In genomic region chr16:87324411-87325275, GRCh38 we compare ENCODE assay signal across 8 cellular contexts. TPM values are rescaled to one million over a fixed set of nuclear protein-coding genes. Genes with fewer than 3 reads are reported as not detected.
DNase-seq lines count a peak whose midpoint lies in the region; ATAC-seq, FAIRE-seq and TF ChIP-seq lines count a peak whose summit lies in the region.

No MANE protein-coding gene starts in this region.

- peaks cover 53% of the 10 kb centered on the region for H3K36me3 Mint-ChIP-seq in Caco-2 (ENCODE audit: insufficient read depth, unreplicated experiment)

- peak; percentile 79 for FAIRE-seq in H1 (lab: Jason Lieb, UNC)

- no peak overlapping the region for H3K4me3 ChIP-seq in Caco-2 (ENCODE audit: low read depth, low read length)
- H3K4me3 ChIP-seq in H1 (ENCODE audit: extremely low read depth in 1 of 4, insufficient read depth in 2 of 4, low read depth in 3 of 4, low read length in 4 of 4): no peak overlapping the region
- H3K4me3 ChIP-seq in tibial artery: no peak overlapping the region

- no peak overlapping the region for H2BK5ac ChIP-seq in H1 (ENCODE audit: low read depth, low read length)

- intact Hi-C loops in Caco-2 (cut with micrococcal nuclease; ENCODE audit: unreplicated experiment) (no loop called here), tibial artery (cut with DNase I; ENCODE audit: low total_unique reads) (no loop called here)

- ATAC-seq in GM19035 (IDR thresholded peaks at IDR 0.05; ENCODE audit: unreplicated experiment): no peak

- no peak for TF ChIP-seq POLR2A in H1 (IDR thresholded peaks at IDR 0.05; ENCODE audit: control extremely low read depth in 1 of 2, low read depth in 2 of 2, low read length in 2 of 2)

- peak overlapping the region; percentile 50; the same call in 1 of the 2 replicates for H2BK12ac ChIP-seq in H1 (ENCODE audit: low read depth, low read length)

- peaks cover 4 to 5% of the 10 kb centered on the region in 2 experiments for H4K20me1 ChIP-seq in H1 (replicated peaks in 1 of 2; ENCODE audit: control insufficient read depth in 1 of 2, insufficient read depth in 2 of 2, low read length in 2 of 2)

- no peak overlapping the region for H3K4me3 Mint-ChIP-seq in Caco-2 (ENCODE audit: unreplicated experiment)

- no peaks in the 10 kb centered on the region for H3K4me1 Mint-ChIP-seq in Caco-2 (ENCODE audit: low read depth, unreplicated experiment)

- no peak overlapping the region for H2AFZ ChIP-seq in H1 (ENCODE audit: low read length)

- H2BK20ac ChIP-seq in H1 (ENCODE audit: low read length): no peak overlapping the region

- no peak for TF ChIP-seq EP300 in H1 (IDR thresholded peaks at IDR 0.05; ENCODE audit: borderline replicate concordance in 1 of 2, low read depth in 2 of 2, low read length in 2 of 2)

- no peak overlapping the region for H4K5ac ChIP-seq in H1 (ENCODE audit: insufficient read length, low read depth, low read length)

- H2BK120ac ChIP-seq in H1 (replicated peaks; ENCODE audit: low read depth, low read length): no peak overlapping the region

- H4K91ac ChIP-seq in H1 (replicated peaks; ENCODE audit: insufficient read length, low read length): no peak overlapping the region

- H4K8ac ChIP-seq in H1 (ENCODE audit: extremely low read depth, insufficient read depth, low read length): peak overlapping the region; percentile 3; the same call in 1 of the 2 replicates

- no TSS peak for BruUV-seq in Caco-2 (replicated peaks; lab: Mats Ljungman, UMichigan)

- TF ChIP-seq CTCF in Caco-2 (IDR thresholded peaks at IDR 0.05; ENCODE audit: insufficient read depth in 1 of 2, low read depth in 1 of 2, low read length in 1 of 2, severe bottlenecking in 1 of 2, unreplicated experiment in 1 of 2): peak; percentile 95 to 96
- TF ChIP-seq CTCF in H1 (IDR thresholded peaks at IDR 0.05; ENCODE audit: control extremely low read depth in 1 of 3, insufficient read depth in 1 of 3, low read depth in 1 of 3, low read length in 3 of 3): peak; percentile 64 to 88 (median 85)
- peak; percentile 60 to 82 for TF ChIP-seq CTCF in tibial artery (IDR thresholded peaks at IDR 0.05)

- no peaks in the 10 kb centered on the region for H3K27me3 Mint-ChIP-seq in Caco-2 (ENCODE audit: insufficient read depth, unreplicated experiment)

- H2AK5ac ChIP-seq in H1 (ENCODE audit: low read depth, low read length): no peak overlapping the region

- H3K4me1 ChIP-seq in Caco-2 (no peaks in the 10 kb centered on the region; the same call in 1 of the 2 replicates), H1 (replicated peaks in 1 of 4; ENCODE audit: control insufficient read depth in 3 of 4, insufficient read depth in 4 of 4, low read length in 3 of 4) (peaks cover 0 to 3% (median 0%) of the 10 kb centered on the region in 4 experiments; a peak in 2 of 7 replicates), tibial artery (peaks cover 0 to 4% (median 0%) of the 10 kb centered on the region in 4 donors)

- CTCF ChIA-PET in Caco-2 (lab: Charles Lee): interaction anchor here (1.1 to 1.3 kb wide), 2 partner anchors 59 to 70 kb away, joined by 3 to 4 read pairs; partner anchors contain the start of gene FBXO31
- CTCF ChIA-PET in H1 (lab: Charles Lee; ENCODE audit: partially characterized antibody): interaction anchor here (0.6 to 2.8 kb wide), 15 partner anchors 10 to 1285 kb away, joined by 3 to 14 read pairs (median 3); partner anchors contain the start of gene FBXO31

- H3K79me1 ChIP-seq in H1 (ENCODE audit: low read depth, low read length): no peaks in the 10 kb centered on the region; the same call in 1 of the 2 replicates

- H3K79me2 ChIP-seq in H1 (ENCODE audit: control insufficient read depth in 1 of 2, insufficient read depth in 2 of 2, low read length in 2 of 2): no peaks in the 10 kb centered on the region

- H3K27ac ChIP-seq in H1 (ENCODE audit: low read depth, low read length): no peak overlapping the region
- no peak overlapping the region for H3K27ac ChIP-seq in tibial artery

- POLR2A ChIA-PET in Caco-2 (lab: Charles Lee): no interaction called here
- POLR2A ChIA-PET in H1 (lab: Charles Lee; ENCODE audit: partially characterized antibody): interaction anchor here (0.9 to 1.5 kb wide), 4 partner anchors 9 to 70 kb away, joined by 3 read pairs; no protein-coding TSS in a partner anchor

- TF ChIP-seq RAD21 in H1 (IDR thresholded peaks at IDR 0.05 in 1 of 2, conservative IDR thresholded peaks at IDR 0.05 in 1 of 2; ENCODE audit: low read depth in 2 of 2, low read length in 2 of 2): peak; percentile 68 to 72

- H3K4ac ChIP-seq in H1 (replicated peaks; ENCODE audit: insufficient read length, low read depth, low read length): no peak overlapping the region

- H3K9me3 Mint-ChIP-seq in Caco-2 (ENCODE audit: unreplicated experiment): no peaks in the 10 kb centered on the region

- peak overlapping the region in 1 of 2 experiments; percentile 53; a peak in 3 of 4 replicates for H3K4me2 ChIP-seq in H1 (ENCODE audit: insufficient read depth in 1 of 2, low read depth in 2 of 2, low read length in 2 of 2)

- no peak overlapping the region for H3K14ac ChIP-seq in H1 (ENCODE audit: insufficient read length)

- H3K27ac Mint-ChIP-seq in Caco-2 (ENCODE audit: unreplicated experiment): no peak overlapping the region

- H3K36me3 ChIP-seq in Caco-2 (ENCODE audit: control insufficient read depth, insufficient read depth, low read length) (peaks cover 1% of the 10 kb centered on the region), H1 (ENCODE audit: control insufficient read depth in 2 of 4, insufficient read depth in 4 of 4, low read length in 3 of 4) (no peaks in the 10 kb centered on the region; a peak in 2 of 8 replicates), tibial artery (peaks cover 2 to 39% (median 23%) of the 10 kb centered on the region in 3 donors)

- WGBS in H1 (ENCODE audit: extremely low coverage in 1 of 2, insufficient coverage in 1 of 2, insufficient read length in 1 of 2, insufficient replicate concordance in 2 of 2, low coverage in 1 of 2, low lambda C conversion rate in 2 of 2, missing lambda C conversion rate in 1 of 2), 2 experiments: 76% methylated on average over 19 of the region's 28 CpGs; no CpG with 5 or more reads in 1 of the 2 experiments

- H3K9me3 ChIP-seq in Caco-2: no peaks in the 10 kb centered on the region
- H3K9me3 ChIP-seq in H1 (ENCODE audit: insufficient read depth in 2 of 2, low read depth in 1 of 2, low read length in 1 of 2): no peaks in the 10 kb centered on the region
- no peaks in the 10 kb centered on the region for H3K9me3 ChIP-seq in tibial artery

- no peak overlapping the region for H2BK15ac ChIP-seq in H1 (ENCODE audit: low read length)

- peak in 1 of 2 experiments; percentile 67 for DNase-seq in Caco-2
- DNase-seq in HuH-7 (ENCODE audit: low spot score): peak; percentile 96
- DNase-seq in activated CD4-positive, alpha-beta T cell treated with anti-CD3 and anti-CD28 coated beads for 48 hours: peak; percentile 51
- DNase-seq in H1 (ENCODE audit: low read depth in 1 of 2, low spot score in 2 of 2): peak; percentile 31 to 83
- DNase-seq in myocyte (ENCODE audit: low read depth): peak; percentile 44
- DNase-seq in tibial artery: no peak
- DNase-seq in NCI-H2029 (lab: John Stamatoyannopoulos, UW): no peak

- H3K27me3 ChIP-seq in Caco-2 (replicated peaks; ENCODE audit: control insufficient read depth, insufficient read depth, low read length): no peaks in the 10 kb centered on the region
- H3K27me3 ChIP-seq in H1 (replicated peaks in 1 of 4; ENCODE audit: control insufficient read depth in 3 of 4, extremely low read depth in 1 of 4, insufficient read depth in 3 of 4, low read length in 3 of 4): no peaks in the 10 kb centered on the region
- H3K27me3 ChIP-seq in tibial artery: no peaks in the 10 kb centered on the region

- no peak overlapping the region for H3K23ac ChIP-seq in H1 (ENCODE audit: insufficient read length)

- H3K18ac ChIP-seq in H1 (ENCODE audit: extremely low read depth, low read length): no peak overlapping the region; the same call in 1 of the 2 replicates

- no peaks in the 10 kb centered on the region for H3K23me2 ChIP-seq in H1 (ENCODE audit: low read depth, low read length)

- no peak overlapping the region for H3K9ac ChIP-seq in H1 (replicated peaks in 1 of 4; ENCODE audit: extremely low read depth in 1 of 4, low read depth in 3 of 4, low read length in 3 of 4)

- no peak overlapping the region for H3K56ac ChIP-seq in H1 (replicated peaks; ENCODE audit: insufficient read length, low read depth, low read length)

TF ChIP-seq in H1, 55 proteins besides CTCF, POLR2A, EP300 and RAD21 (continues in another document):
- TF ChIP-seq ZNF274 (IDR thresholded peaks at IDR 0.05; ENCODE audit: borderline replicate concordance, extremely low read depth, low read length): no peak
- TF ChIP-seq KDM4A (IDR thresholded peaks at IDR 0.05; ENCODE audit: low read depth, low read length, severe bottlenecking): no peak
- no peak for TF ChIP-seq MAFK (IDR thresholded peaks at IDR 0.05; ENCODE audit: low read depth, low read length)
- no peak for TF ChIP-seq KDM5A (IDR thresholded peaks at IDR 0.05; ENCODE audit: low read length)
- TF ChIP-seq SP4 (IDR thresholded peaks at IDR 0.05; ENCODE audit: low read length): peak; percentile 61; the same call in 1 of the 2 replicates

RNA-seq across cellular contexts. Expression of gene C16orf95, which starts 7.5 kb away (rescaled TPM):
- total RNA-seq in Caco-2 (2022) (4.4 and 6.9 TPM in 2 replicates), myocyte (2.9 and 4.4 TPM in 2 replicates)
- total RNA-seq in H1 (2021; fragmentation: NEBNext Ultra II Directional; extraction: Animal tissue kit (Norgen Biotek cat#: 25700)): 5.4 and 6.0 TPM in 2 replicates
- polyA plus RNA-seq in H1 (2011; rRNA removed): 5.0 and 8.4 TPM in 2 replicates
- polyA plus RNA-seq in H1 (2011; cell fraction: cytosol; rRNA removed): 4.1 TPM
- 4.6 TPM for polyA plus RNA-seq in H1 (2011; cell fraction: nucleus; rRNA removed)
- 3.8 to 6.0 TPM (median 4.6 TPM) in 4 replicates for polyA plus RNA-seq in H1 (2012, experiment 1 of 2)
- polyA plus RNA-seq in H1 (2012, experiment 2 of 2): 6.0 TPM
- 4.1 TPM for polyA plus RNA-seq in H1 (2013, experiment 1 of 2)
- polyA plus RNA-seq in H1 (2013, experiment 2 of 2): 4.7 TPM
- polyA minus RNA-seq in H1 (2011; rRNA and poly(A)+ RNA removed): 1.6 and 2.3 TPM in 2 replicates
- 2.8 TPM for polyA minus RNA-seq in H1 (2011; cell fraction: cytosol; rRNA and poly(A)+ RNA removed)
- polyA minus RNA-seq in H1 (2011; cell fraction: nucleus; rRNA and poly(A)+ RNA removed): 4.9 TPM
- polyA plus RNA-seq in myocyte (2012): 7.0 TPM

RNA-seq across cellular contexts. Expression of gene FBXO31, which starts 58.9 kb away (rescaled TPM):
- total RNA-seq in Caco-2 (2022) (50.9 and 55.6 TPM in 2 replicates), myocyte (37.4 and 38.9 TPM in 2 replicates)
- total RNA-seq in H1 (2021; fragmentation: NEBNext Ultra II Directional; extraction: Animal tissue kit (Norgen Biotek cat#: 25700)): 20.7 and 21.6 TPM in 2 replicates
- 8.3 and 12.2 TPM in 2 replicates for polyA plus RNA-seq in H1 (2011; rRNA removed)
- polyA plus RNA-seq in H1 (2011; cell fraction: cytosol; rRNA removed): 9.7 TPM
- polyA plus RNA-seq in H1 (2011; cell fraction: nucleus; rRNA removed): 20.1 TPM
- 8.1 to 13.1 TPM (median 11.7 TPM) in 4 replicates for polyA plus RNA-seq in H1 (2012, experiment 1 of 2)
- 9.3 TPM for polyA plus RNA-seq in H1 (2012, experiment 2 of 2)
- polyA plus RNA-seq in H1 (2013, experiment 1 of 2): 8.7 TPM
- polyA plus RNA-seq in H1 (2013, experiment 2 of 2): 8.0 TPM
- 12.2 and 17.5 TPM in 2 replicates for polyA minus RNA-seq in H1 (2011; rRNA and poly(A)+ RNA removed)
- polyA minus RNA-seq in H1 (2011; cell fraction: cytosol; rRNA and poly(A)+ RNA removed): 11.9 TPM
- 11.0 TPM for polyA minus RNA-seq in H1 (2011; cell fraction: nucleus; rRNA and poly(A)+ RNA removed)
- 28.2 TPM for polyA plus RNA-seq in myocyte (2012)

Comparison
In these comparisons a context has a peak if more than half of its experiments do, and no peak if none do; other contexts are left out.
1. DNase-seq: peak in HuH-7 (single experiment), activated CD4-positive, alpha-beta T cell treated with anti-CD3 and anti-CD28 coated beads for 48 hours (single experiment), H1 (2 of 2) and myocyte (single experiment); none in tibial artery (0 of 2) and NCI-H2029 (single experiment).
2. Peak in every context shown above with its lines, with median percentiles within 50 percentile points of each other: CTCF ChIP-seq.